ENCODE assay signal across 27 cellular contexts in the genomic region with DNA sequence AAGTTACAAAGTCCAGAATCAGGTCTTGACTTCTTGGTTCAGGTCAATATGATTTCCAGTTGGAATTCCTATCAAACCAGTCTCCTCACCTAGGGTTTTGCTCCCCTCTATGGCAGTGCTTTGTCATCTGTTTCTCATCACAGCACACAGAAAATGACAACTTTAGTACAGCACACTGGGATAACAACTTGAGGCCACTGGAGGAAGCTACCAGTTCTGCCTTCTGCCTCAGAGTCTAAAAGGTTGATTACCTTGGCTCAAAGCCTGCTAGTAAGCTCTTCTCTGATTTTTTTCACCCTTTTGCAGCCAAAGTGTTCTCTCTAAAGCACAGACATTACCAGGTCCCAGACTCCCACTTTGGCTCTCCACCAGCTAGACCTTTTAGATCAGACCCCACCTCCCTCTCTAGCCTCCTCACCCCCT. TPM values are rescaled to one million over a fixed set of nuclear protein-coding genes. Genes with fewer than 3 reads are reported as not detected.
A peak's percentile ranks its signal among the peaks of the same experiment; 100 is the strongest.
DNase-seq lines count a peak whose midpoint lies in the region; ATAC-seq and TF ChIP-seq lines count a peak whose summit lies in the region.
"Had no signal": no experiment of that assay in that cellular context is flagged by ENCODE, and none has a peak within 500 bp of the region (broad histone marks: within the 10 kb centered on the region; RNA-seq: fewer than 3 reads in every experiment).

No MANE protein-coding gene starts in this region.

- no peaks in the 10 kb centered on the region for H3K27me3 ChIP-seq in ovary
- H3K27me3 ChIP-seq: gastrocnemius medialis, left lung, vagina had no signal

- TF ChIP-seq POLR2A in ovary (IDR thresholded peaks at IDR 0.05), result no peak

- TF ChIP-seq EP300 in ovary (IDR thresholded peaks at IDR 0.05), result no peak

- no peaks in the 10 kb centered on the region for H3K36me3 ChIP-seq in ovary
- H3K36me3 ChIP-seq: gastrocnemius medialis, left lung, vagina, WERI-Rb-1 had no signal

- no peaks in the 10 kb centered on the region for H3K4me1 ChIP-seq in ovary (ENCODE audit: insufficient read depth)
- H3K4me1 ChIP-seq: gastrocnemius medialis, left lung, psoas muscle, vagina had no signal

- peak; percentile 34 for ATAC-seq in left colon
- ATAC-seq in GM18867 (IDR thresholded peaks at IDR 0.05; ENCODE audit: unreplicated experiment), result no peak
- ATAC-seq: gastrocnemius medialis, left lung, psoas muscle, T-helper 17 cell had no signal

- no peak overlapping the region for H3K27ac ChIP-seq in ovary
- H3K27ac ChIP-seq: A549, gastrocnemius medialis, left lung, psoas muscle, vagina, WERI-Rb-1 had no signal

- DNase-seq in AG09309 (ENCODE audit: low read depth), result peak; percentile 21
- DNase-seq in RPMI7951 (ENCODE audit: low read depth), result peak; percentile 50
- DNase-seq in dedifferentiated amniotic fluid mesenchymal stem cell (ENCODE audit: extremely low spot score), result peak; percentile 19
- DNase-seq in left colon, result no peak
- no peak for DNase-seq in NCI-H2171 treated with DMSO at 0.1 percent for 48 hours (lab: John Stamatoyannopoulos, UW)
- no peak for DNase-seq in NCI-H446 treated with DMSO at 0.1 percent for 48 hours (lab: John Stamatoyannopoulos, UW)
- no peak for DNase-seq in ovary
- DNase-seq: activated CD4-positive, alpha-beta memory T cell treated with anti-CD3 and anti-CD28 coated beads for 36 hours; activated naive CD4-positive, alpha-beta T cell treated with Interleukin-2 at 50 U/mL for 16 hours; activated T-cell treated with anti-CD3 and anti-CD28 coated beads, Interleukin-2, amount 50 U/mL, for 24 hours; anterior cingulate cortex; CD4-positive, alpha-beta T cell; gastrocnemius medialis; KBM-7; left lung; midbrain; NCI-H1092; NCI-H2081; NCI-H524 treated with DMSO at 0.1 percent for 48 hours; psoas muscle; SIG-M5; stimulated activated CD4-positive, alpha-beta T cell treated with anti-CD3 and anti-CD28 coated beads, Interleukin-12 subunit alpha, Interleukin-12 subunit beta, amount 100 ng/mL, for 4 hours; T-helper 17 cell; WERI-Rb-1 had no signal

- no peak for TF ChIP-seq CTCF in AG09309 (IDR thresholded peaks at IDR 0.05; ENCODE audit: control insufficient read depth, insufficient read depth, low read depth, low read length, missing control alignments)
- no peak for TF ChIP-seq CTCF in ovary (IDR thresholded peaks at IDR 0.05)

- H3K9me3 ChIP-seq in ovary, result peaks cover 0 to 3% of the 10 kb centered on the region in 2 donors
- H3K9me3 ChIP-seq: gastrocnemius medialis, psoas muscle, vagina had no signal

- H3K4me3 ChIP-seq in AG09309 (ENCODE audit: control insufficient read depth, low read depth, low read length) (no peak overlapping the region), ovary (no peak overlapping the region)
- H3K4me3 ChIP-seq: A549, gastrocnemius medialis, left lung, psoas muscle, vagina had no signal

- intact Hi-C loops in left colon (cut with DNase I, micrococcal nuclease), result no loop called here
- intact Hi-C loops in ovary (cut with DNase I), result no loop called here

RNA-seq across cellular contexts. Expression of gene TRIM59, which starts 24.8 kb away (rescaled TPM):
- total RNA-seq in RPMI7951 (2014; rRNA removed; shearing (Covaris generic)), result 11.9 and 19.7 TPM in 2 replicates
- total RNA-seq in left colon, result 1 to 10 TPM; 5.4 to 5.7 TPM
- total RNA-seq in ovary, result 1 to 10 TPM; 1.6 to 4.8 (median 2.1) TPM
- 1 to 10 TPM; 1.4 to 2.6 TPM for polyA plus RNA-seq in ovary

Comparison
In these comparisons a context has a peak if more than half of its experiments do, and no peak if none do; other contexts are left out.
1. DNase-seq: peak in AG09309 (single experiment), RPMI7951 (single experiment) and dedifferentiated amniotic fluid mesenchymal stem cell (single experiment); none in left colon (0 of 2), NCI-H2171 treated with DMSO at 0.1 percent for 48 hours (single experiment), NCI-H446 treated with DMSO at 0.1 percent for 48 hours (single experiment) and ovary (0 of 5).